In genomic region chr1:42846257-42847110, GRCh38 we compare ENCODE assay signal across 8 cellular contexts. TPM values are rescaled to one million over a fixed set of nuclear protein-coding genes. Genes with fewer than 3 reads are reported as not detected.
DNase-seq lines count a peak whose midpoint lies in the region; ATAC-seq and TF ChIP-seq lines count a peak whose summit lies in the region.

ZNF691 (plus strand) TSS chr1:42846613; CDS start chr1:42849659, 3,046 bp downstream.

- CTCF ChIA-PET in RWPE1 (lab: Yijun Ruan, JAX), result interaction anchor here (0.6 to 0.7 kb wide), 4 partner anchors 38 to 395 kb away, joined by 3 to 4 read pairs (median 3); no protein-coding TSS in a partner anchor

- peak within 1 kb of the TSS; percentile 67 for H2AFZ ChIP-seq in GM23338

- H3K27ac ChIP-seq in GM23338 (ENCODE audit: low read depth), result no peak within 1 kb of the TSS
- H3K27ac ChIP-seq in RWPE1, result peak within 1 kb of the TSS; percentile 73

- H4K20me1 ChIP-seq in GM23338 (replicated peaks; ENCODE audit: insufficient read depth), result 0 out of 2 replicates have a peak, but pooled peaks cover 4% of the 10 kb centered on the region

- peaks cover 45% of the 10 kb centered on the region for H3K36me3 Mint-ChIP-seq in GM23338 (ENCODE audit: low read depth)
- H3K36me3 Mint-ChIP-seq in activated T-helper 2 cell treated with anti-CD3 and anti-CD28 coated beads, Interferon-gamma antibody, Interleukin-2, Interleukin-4, amounts not matched to agents 10 μg/mL and 5 μg/mL and 100 μg/mL, durations not matched to agents 14 hours and 24 hours and 36 hours (ENCODE audit: low read depth), result peaks cover 29% of the 10 kb centered on the region
- peaks cover 16% of the 10 kb centered on the region for H3K36me3 Mint-ChIP-seq in natural killer cell treated with Interleukin-12 subunit alpha and Interleukin-12 subunit beta and Interleukin-15 and Interleukin-18, amount 100 ng/mL, for 72 hours

- H3K4me3 Mint-ChIP-seq in GM23338, result peak within 1 kb of the TSS; percentile 95
- H3K4me3 Mint-ChIP-seq in activated T-helper 2 cell treated with anti-CD3 and anti-CD28 coated beads, Interferon-gamma antibody, Interleukin-2, Interleukin-4, amounts not matched to agents 10 μg/mL and 5 μg/mL and 100 μg/mL, durations not matched to agents 14 hours and 24 hours and 36 hours (ENCODE audit: low read depth), result peak within 1 kb of the TSS; percentile 96
- peak within 1 kb of the TSS; percentile 99 for H3K4me3 Mint-ChIP-seq in natural killer cell treated with Interleukin-12 subunit alpha and Interleukin-12 subunit beta and Interleukin-15 and Interleukin-18, amount 100 ng/mL, for 72 hours

- no peaks in the 10 kb centered on the region for H3F3A ChIP-seq in GM23338 (replicated peaks; ENCODE audit: low read depth)

- peak within 1 kb of the TSS; percentile 99 for H3K4me2 ChIP-seq in GM23338

- POLR2A ChIA-PET in RWPE1 (lab: Yijun Ruan, JAX; ENCODE audit: low non-redundant PET), result interaction anchor here (0.5 to 1.0 kb wide), 4 partner anchors 10 to 178 kb away, joined by 3 to 7 read pairs (median 4); partner anchors contain the start of genes ERMAP and SVBP

- H3K4me1 ChIP-seq in GM23338 (ENCODE audit: insufficient read depth), result peaks cover 27% of the 10 kb centered on the region

- peaks cover 8% of the 10 kb centered on the region; the same call in 1 of the 2 replicates for H3K36me3 ChIP-seq in GM23338 (ENCODE audit: insufficient read depth)

- H3K4me3 ChIP-seq in GM23338 (peak within 1 kb of the TSS; percentile 63), fibroblast of pulmonary artery (replicated peaks; ENCODE audit: low read depth, low read length) (peak within 1 kb of the TSS; percentile 94)

- no peaks in the 10 kb centered on the region; the same call in 2 of the 3 replicates for H3K9me3 Mint-ChIP-seq in GM23338
- H3K9me3 Mint-ChIP-seq in activated T-helper 2 cell treated with anti-CD3 and anti-CD28 coated beads, Interferon-gamma antibody, Interleukin-2, Interleukin-4, amounts not matched to agents 10 μg/mL and 5 μg/mL and 100 μg/mL, durations not matched to agents 14 hours and 24 hours and 36 hours, result no peaks in the 10 kb centered on the region
- H3K9me3 Mint-ChIP-seq in natural killer cell treated with Interleukin-12 subunit alpha and Interleukin-12 subunit beta and Interleukin-15 and Interleukin-18, amount 100 ng/mL, for 72 hours, result no peaks in the 10 kb centered on the region

- no peaks in the 10 kb centered on the region for H3K9me2 ChIP-seq in GM23338 (ENCODE audit: insufficient read depth)

- H3K27me3 ChIP-seq in GM23338 (ENCODE audit: insufficient read depth), result no peaks in the 10 kb centered on the region

- peak; percentile 98 for DNase-seq in ELF-1 (ENCODE audit: low read depth, low spot score)
- DNase-seq in GM23338 (ENCODE audit: low spot score), result peak; percentile 99
- DNase-seq in LHCN-M2 (ENCODE audit: low read depth), result peak; percentile 96
- DNase-seq in RWPE1 (ENCODE audit: low spot score), result peak; percentile 99
- peak; percentile 86 for DNase-seq in activated T-helper 2 cell treated with anti-CD3 and anti-CD28 coated beads, Interferon-gamma antibody, Interleukin-2, Interleukin-4, amounts not matched to agents 10 μg/mL and 5 μg/mL and 100 μg/mL, durations not matched to agents 14 hours and 24 hours and 36 hours (ENCODE audit: low spot score)
- peak; percentile 98 for DNase-seq in fibroblast of pulmonary artery (ENCODE audit: low read depth)
- DNase-seq in natural killer cell treated with Interleukin-12 subunit alpha and Interleukin-12 subunit beta and Interleukin-15 and Interleukin-18, amount 100 ng/mL, for 72 hours (ENCODE audit: low spot score), result peak; percentile 90
- DNase-seq in stimulated activated naive CD8-positive, alpha-beta T cell treated with anti-CD3 and anti-CD28 coated beads, Interleukin-15, Interleukin-2, amounts not matched to agents 100 U/mL and 50 U/mL, for 24 hours, result peak; percentile 85

- intact Hi-C loops in activated T-helper 2 cell treated with anti-CD3 and anti-CD28 coated beads, Interferon-gamma antibody, Interleukin-2, Interleukin-4, amounts not matched to agents 10 μg/mL and 5 μg/mL and 100 μg/mL, durations not matched to agents 14 hours and 24 hours and 36 hours (cut with micrococcal nuclease), result loop anchor here (1.0 to 5.0 kb wide), 5 partner anchors 29 to 189 kb away; partner anchors contain the start of genes C1orf50, ERMAP, P3H1 and PPIH

- peaks cover 25% of the 10 kb centered on the region for H3K79me2 ChIP-seq in GM23338 (replicated peaks; ENCODE audit: insufficient read depth)

- peak within 1 kb of the TSS; percentile 74 for H3K27ac Mint-ChIP-seq in GM23338
- peak within 1 kb of the TSS; percentile 75 for H3K27ac Mint-ChIP-seq in activated T-helper 2 cell treated with anti-CD3 and anti-CD28 coated beads, Interferon-gamma antibody, Interleukin-2, Interleukin-4, amounts not matched to agents 10 μg/mL and 5 μg/mL and 100 μg/mL, durations not matched to agents 14 hours and 24 hours and 36 hours
- H3K27ac Mint-ChIP-seq in natural killer cell treated with Interleukin-12 subunit alpha and Interleukin-12 subunit beta and Interleukin-15 and Interleukin-18, amount 100 ng/mL, for 72 hours, result peak within 1 kb of the TSS; percentile 78 to 81

- ATAC-seq in GM23338, result peak; percentile 98
- ATAC-seq in natural killer cell treated with Interleukin-12 subunit alpha and Interleukin-12 subunit beta and Interleukin-15 and Interleukin-18, amount 100 ng/mL, for 72 hours, result peak; percentile 96 to 99
- peak; percentile 97 for ATAC-seq in stimulated activated naive CD8-positive, alpha-beta T cell treated with anti-CD3 and anti-CD28 coated beads, Interleukin-15, Interleukin-2, amounts not matched to agents 100 U/mL and 50 U/mL, for 24 hours

- TF ChIP-seq CTCF in GM23338 (conservative IDR thresholded peaks at IDR 0.05; ENCODE audit: low read depth in 2 of 2) (peak; percentile 17 to 47; a peak in 2 of 4 replicates), RWPE1 (conservative IDR thresholded peaks at IDR 0.05; ENCODE audit: low read depth) (peak; percentile 38), fibroblast of pulmonary artery (IDR thresholded peaks at IDR 0.05; ENCODE audit: low read length, missing control alignments) (peak; percentile 48)

- peaks cover 20% of the 10 kb centered on the region for H3K4me1 Mint-ChIP-seq in GM23338
- peaks cover 33% of the 10 kb centered on the region for H3K4me1 Mint-ChIP-seq in activated T-helper 2 cell treated with anti-CD3 and anti-CD28 coated beads, Interferon-gamma antibody, Interleukin-2, Interleukin-4, amounts not matched to agents 10 μg/mL and 5 μg/mL and 100 μg/mL, durations not matched to agents 14 hours and 24 hours and 36 hours (ENCODE audit: low read depth)
- peaks cover 27 to 32% of the 10 kb centered on the region in 2 donors for H3K4me1 Mint-ChIP-seq in natural killer cell treated with Interleukin-12 subunit alpha and Interleukin-12 subunit beta and Interleukin-15 and Interleukin-18, amount 100 ng/mL, for 72 hours (ENCODE audit: low read depth in 2 of 2)

- peaks cover 4% of the 10 kb centered on the region for H3K27me3 Mint-ChIP-seq in GM23338 (ENCODE audit: insufficient read depth, low read depth, poor library complexity)
- no peaks in the 10 kb centered on the region for H3K27me3 Mint-ChIP-seq in activated T-helper 2 cell treated with anti-CD3 and anti-CD28 coated beads, Interferon-gamma antibody, Interleukin-2, Interleukin-4, amounts not matched to agents 10 μg/mL and 5 μg/mL and 100 μg/mL, durations not matched to agents 14 hours and 24 hours and 36 hours (ENCODE audit: low read depth)
- no peaks in the 10 kb centered on the region for H3K27me3 Mint-ChIP-seq in natural killer cell treated with Interleukin-12 subunit alpha and Interleukin-12 subunit beta and Interleukin-15 and Interleukin-18, amount 100 ng/mL, for 72 hours

TF ChIP-seq in GM23338, 12 proteins besides CTCF, POLR2A, EP300 and RAD21:
- no peak for TF ChIP-seq EZH2 (IDR thresholded peaks at IDR 0.05; ENCODE audit: low read depth, unreplicated experiment)
- TF ChIP-seq ETS1 (IDR thresholded peaks at IDR 0.05), result peak; percentile 86
- peak; percentile 78 for TF ChIP-seq POLR2AphosphoS5 (IDR thresholded peaks at IDR 0.05; ENCODE audit: low read depth)
- TF ChIP-seq CREB1 (CRISPR knock-in tag; IDR thresholded peaks at IDR 0.05; ENCODE audit: low read depth), result peak; percentile 66

RNA-seq across cellular contexts. Expression of gene ZNF691, which starts in this region (rescaled TPM):
- 26.4 and 27.7 TPM in 2 replicates for total RNA-seq in GM23338 (2014; rRNA removed; shearing (Covaris generic))
- polyA plus RNA-seq in GM23338 (2016; fragmentation: Nextera tagmentation; extraction: Ambion mirVana), result 21.3 and 22.0 TPM in 2 replicates
- total RNA-seq in LHCN-M2 (2014; rRNA removed), result 7.9 and 11.0 TPM in 2 replicates
- 5.2 TPM for polyA plus RNA-seq in LHCN-M2 (2012)
- total RNA-seq in activated T-helper 2 cell treated with anti-CD3 and anti-CD28 coated beads, Interferon-gamma antibody, Interleukin-2, Interleukin-4, amounts not matched to agents 10 μg/mL and 5 μg/mL and 100 μg/mL, durations not matched to agents 14 hours and 24 hours and 36 hours, result 8.4 and 9.6 TPM in 2 replicates
- total RNA-seq in natural killer cell treated with Interleukin-12 subunit alpha and Interleukin-12 subunit beta and Interleukin-15 and Interleukin-18, amount 100 ng/mL, for 72 hours, result 10 to 100 TPM; 10.1 to 14.0 TPM
